In genomic region chr4:99628040-99628439, GRCh38 we compare ENCODE assay signal across 36 cellular contexts. TPM values are rescaled to one million over a fixed set of nuclear protein-coding genes. Genes with fewer than 3 reads are reported as not detected.
"Had no signal": no experiment of that assay in that cellular context is flagged by ENCODE, and none has a peak within 500 bp of the region (broad histone marks: within the 10 kb centered on the region; RNA-seq: fewer than 3 reads in every experiment).

No MANE protein-coding gene starts in this region.

- DNase-seq: activated CD4-positive, alpha-beta memory T cell treated with anti-CD3 and anti-CD28 coated beads for 36 hours; activated CD4-positive, alpha-beta T cell treated with anti-CD3 and anti-CD28 coated beads for 36 hours; activated CD4-positive, alpha-beta T cell treated with anti-CD3 and anti-CD28 coated beads, Interleukin-2, amount 10 ng/mL, durations not matched to agents 24 days and 14 days; activated CD4-positive, CD25-positive, alpha-beta regulatory T cell; activated CD4-positive, CD25-positive, alpha-beta regulatory T cell treated with anti-CD3 and anti-CD28 coated beads, Interleukin-2, amount 50 U/mL, for 72 hours; activated CD8-positive, alpha-beta memory T cell treated with anti-CD3 and anti-CD28 coated beads, Interleukin-2, amount 10 ng/mL, durations not matched to agents 7 days and 5 days; activated CD8-positive, alpha-beta memory T cell treated with anti-CD3 and anti-CD28 coated beads, Interleukin-2, amount 50 U/mL, for 4 hours; activated CD8-positive, alpha-beta T cell treated with anti-CD3 and anti-CD28 coated beads, Interleukin-2, amount 10 ng/mL, durations not matched to agents 7 days and 5 days; activated effector memory CD4-positive, alpha-beta T cell treated with anti-CD3 and anti-CD28 coated beads, Interleukin-2, amount 50 U/mL, for 16 hours; activated naive CD4-positive, alpha-beta T cell treated with anti-CD3 and anti-CD28 coated beads for 36 hours; activated naive CD8-positive, alpha-beta T cell treated with anti-CD3 and anti-CD28 coated beads for 36 hours; activated naive CD8-positive, alpha-beta T cell treated with anti-CD3 and anti-CD28 coated beads, Interleukin-2, amount 50 U/mL, for 24 hours; activated T-cell treated with anti-CD3 and anti-CD28 coated beads, Interleukin-2, amount 50 U/mL, for 1 hour; activated T-cell treated with anti-CD3 and anti-CD28 coated beads, Interleukin-2, amount 50 U/mL, for 48 hours; adrenal gland; amygdala; aorta; body of pancreas; central memory CD4-positive, alpha-beta T cell; cerebellar nuclear complex; colonic mucosa; effector CD8-positive, alpha-beta T cell; esophagus squamous epithelium; foreskin melanocyte; T-helper 2 cell had no signal

- H3K27ac ChIP-seq: adrenal gland, body of pancreas, colonic mucosa, epithelial cell of prostate, esophagus squamous epithelium, gastroesophageal sphincter had no signal

- H3K4me1 ChIP-seq: adrenal gland, colonic mucosa, esophagus squamous epithelium had no signal

- H3K27me3 ChIP-seq: adrenal gland, body of pancreas, colonic mucosa, gastroesophageal sphincter had no signal

- ATAC-seq: activated CD4-positive, alpha-beta T cell treated with anti-CD3 and anti-CD28 coated beads for 36 hours; activated CD8-positive, alpha-beta memory T cell treated with anti-CD3 and anti-CD28 coated beads, Interleukin-2, amount 10 ng/mL, durations not matched to agents 7 days and 5 days; activated CD8-positive, alpha-beta T cell treated with anti-CD3 and anti-CD28 coated beads, Interleukin-2, amount 10 ng/mL, durations not matched to agents 7 days and 5 days; activated naive CD8-positive, alpha-beta T cell treated with anti-CD3 and anti-CD28 coated beads, Interleukin-2, amount 50 U/mL, for 24 hours; body of pancreas; gastroesophageal sphincter had no signal

- FAIRE-seq: endometrium, endothelial cell of umbilical vein had no signal

- H3K36me3 ChIP-seq: adrenal gland, colonic mucosa, esophagus squamous epithelium, gastroesophageal sphincter had no signal

- H3K9me3 ChIP-seq: adrenal gland, body of pancreas, colonic mucosa, esophagus squamous epithelium, gastroesophageal sphincter had no signal

- H3K4me3 ChIP-seq: adrenal gland, body of pancreas, colonic mucosa, esophagus squamous epithelium, gastroesophageal sphincter had no signal

RNA-seq across cellular contexts. Expression of gene C4orf54, which starts 29.6 kb away (rescaled TPM):
- total RNA-seq: activated CD4-positive, alpha-beta memory T cell treated with anti-CD3 and anti-CD28 coated beads for 36 hours; activated CD4-positive, alpha-beta T cell treated with anti-CD3 and anti-CD28 coated beads for 36 hours; activated CD4-positive, alpha-beta T cell treated with anti-CD3 and anti-CD28 coated beads, Interleukin-2, amount 10 ng/mL, durations not matched to agents 24 days and 14 days; activated CD8-positive, alpha-beta memory T cell treated with anti-CD3 and anti-CD28 coated beads for 36 hours; activated CD8-positive, alpha-beta memory T cell treated with anti-CD3 and anti-CD28 coated beads, Interleukin-2, amount 10 ng/mL, durations not matched to agents 7 days and 5 days; activated CD8-positive, alpha-beta T cell treated with anti-CD3 and anti-CD28 coated beads, Interleukin-2, amount 10 ng/mL, durations not matched to agents 7 days and 5 days; activated naive CD4-positive, alpha-beta T cell treated with anti-CD3 and anti-CD28 coated beads for 36 hours; activated naive CD8-positive, alpha-beta T cell treated with anti-CD3 and anti-CD28 coated beads for 36 hours; activated T-helper 1 cell treated with anti-CD3 and anti-CD28 coated beads, Interleukin-12 subunit alpha, Interleukin-12 subunit beta, Interleukin-2, Interleukin-4 antibody, amounts not matched to agents 30 ng/mL and 10 ng/mL and 1 ng/mL, durations not matched to agents 14 hours and 24 hours and 36 hours; activated T-helper 2 cell treated with anti-CD3 and anti-CD28 coated beads, Interferon-gamma antibody, Interleukin-2, Interleukin-4, amounts not matched to agents 10 μg/mL and 5 μg/mL and 100 μg/mL, durations not matched to agents 14 hours and 24 hours and 36 hours; endothelial cell of umbilical vein; fibroblast of villous mesenchyme; T-helper 1 cell treated with Interleukin-12 subunit alpha and Interleukin-12 subunit beta and Interleukin-4 antibody, amounts not matched to agents 30 ng/mL and 1 ng/mL, for 36 hours had no signal
- polyA plus RNA-seq: endothelial cell of umbilical vein had no signal

RNA-seq across cellular contexts. Expression of gene MTTP, which starts 53.4 kb away (rescaled TPM):
- total RNA-seq: activated CD4-positive, alpha-beta memory T cell treated with anti-CD3 and anti-CD28 coated beads for 36 hours; activated CD4-positive, alpha-beta T cell treated with anti-CD3 and anti-CD28 coated beads, Interleukin-2, amount 10 ng/mL, durations not matched to agents 24 days and 14 days; activated CD8-positive, alpha-beta memory T cell treated with anti-CD3 and anti-CD28 coated beads for 36 hours; activated T-helper 1 cell treated with anti-CD3 and anti-CD28 coated beads, Interleukin-12 subunit alpha, Interleukin-12 subunit beta, Interleukin-2, Interleukin-4 antibody, amounts not matched to agents 30 ng/mL and 10 ng/mL and 1 ng/mL, durations not matched to agents 14 hours and 24 hours and 36 hours; activated T-helper 2 cell treated with anti-CD3 and anti-CD28 coated beads, Interferon-gamma antibody, Interleukin-2, Interleukin-4, amounts not matched to agents 10 μg/mL and 5 μg/mL and 100 μg/mL, durations not matched to agents 14 hours and 24 hours and 36 hours; body of pancreas; dermis microvascular lymphatic vessel endothelial cell; endothelial cell of umbilical vein; fibroblast of villous mesenchyme; glomerular endothelial cell had no signal
- polyA plus RNA-seq: endothelial cell of umbilical vein had no signal
